ENCODE assay signal across 22 cellular contexts in the genomic region with DNA sequence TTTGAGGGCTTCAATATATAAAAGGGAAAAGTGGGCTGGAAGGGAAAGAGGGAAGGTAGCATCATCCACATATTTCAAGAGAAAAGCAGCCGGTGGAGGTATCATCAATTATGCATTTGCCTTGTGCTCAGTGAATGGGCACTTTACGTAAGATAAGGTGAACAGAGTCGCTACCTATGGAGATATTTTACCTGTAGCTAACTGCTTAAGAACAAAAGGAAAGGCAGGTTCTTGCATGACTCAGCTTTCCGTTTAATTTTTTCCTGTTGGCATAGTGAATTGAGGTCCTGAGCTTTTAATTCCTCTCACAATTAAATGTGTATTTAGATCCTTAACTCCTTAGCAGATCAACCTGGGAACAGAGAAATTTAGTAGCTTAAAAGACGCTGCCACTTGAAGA. TPM values are rescaled to one million over a fixed set of nuclear protein-coding genes. Genes with fewer than 3 reads are reported as not detected.
"Had no signal": no experiment of that assay in that cellular context is flagged by ENCODE, and none has a peak within 500 bp of the region (broad histone marks: within the 10 kb centered on the region; RNA-seq: fewer than 3 reads in every experiment).

No MANE protein-coding gene starts in this region.

- H3K4me1 ChIP-seq: esophagus muscularis mucosa, gastrocnemius medialis, pancreas, psoas muscle, tibial artery had no signal

- H3K27me3 ChIP-seq: esophagus muscularis mucosa, gastrocnemius medialis, pancreas, tibial artery had no signal

- FAIRE-seq: islet of Langerhans, pancreas had no signal

- ATAC-seq: activated CD4-positive, alpha-beta T cell treated with anti-CD3 and anti-CD28 coated beads for 36 hours; activated T-cell treated with anti-CD3 and anti-CD28 coated beads, Interleukin-2, amount 50 U/mL, for 72 hours; gastrocnemius medialis; left cardiac atrium; pancreas; psoas muscle; right cardiac atrium had no signal

- H3K27ac ChIP-seq: esophagus muscularis mucosa, gastrocnemius medialis, pancreas, psoas muscle, skin epidermis, tibial artery had no signal

- DNase-seq: activated B cell treated with CpG ODN at 0.5 μM for 24 hours; activated CD4-positive, alpha-beta memory T cell treated with anti-CD3 and anti-CD28 coated beads for 36 hours; activated CD4-positive, alpha-beta T cell treated with anti-CD3 and anti-CD28 coated beads for 36 hours; activated effector memory CD4-positive, alpha-beta T cell treated with Interleukin-2 at 50 U/mL for 16 hours; activated naive CD4-positive, alpha-beta T cell treated with anti-CD3 and anti-CD28 coated beads for 36 hours; activated naive CD8-positive, alpha-beta T cell treated with anti-CD3 and anti-CD28 coated beads, Interleukin-2, amount 10 ng/mL, durations not matched to agents 7 days and 5 days; activated T-cell treated with anti-CD3 and anti-CD28 coated beads, Interleukin-2, amount 50 U/mL, for 72 hours; amniotic stem cell; dermis blood vessel endothelial cell; effector CD8-positive, alpha-beta T cell; gastrocnemius medialis; hippocampal formation; left cardiac atrium; pancreas; psoas muscle; right cardiac atrium; stimulated activated CD4-positive, alpha-beta T cell treated with anti-CD3 and anti-CD28 coated beads, Interleukin-1b, Interleukin-23, amount 100 ng/mL, for 48 hours; substantia nigra; tibial artery had no signal

- H3K36me3 ChIP-seq: esophagus muscularis mucosa, gastrocnemius medialis, pancreas, tibial artery had no signal

- H3K4me3 ChIP-seq: esophagus muscularis mucosa, gastrocnemius medialis, pancreas, psoas muscle, skin epidermis, tibial artery had no signal

- H3K9me3 ChIP-seq: esophagus muscularis mucosa, gastrocnemius medialis, pancreas, tibial artery had no signal

RNA-seq across cellular contexts. Expression of a gene that starts 25.5 kb away (rescaled TPM):
- total RNA-seq: activated B cell treated with CpG ODN at 0.5 μM for 24 hours; activated CD4-positive, alpha-beta memory T cell treated with anti-CD3 and anti-CD28 coated beads for 36 hours; activated naive CD4-positive, alpha-beta T cell treated with anti-CD3 and anti-CD28 coated beads for 36 hours; activated naive CD8-positive, alpha-beta T cell treated with anti-CD3 and anti-CD28 coated beads, Interleukin-2, amount 10 ng/mL, durations not matched to agents 7 days and 5 days; activated T-cell treated with anti-CD3 and anti-CD28 coated beads, Interleukin-2, amount 50 U/mL, for 72 hours had no signal
